15 cellular contexts compared by ENCODE assay signal in genomic region chr18:24115628-24116027, GRCh38. TPM values are rescaled to one million over a fixed set of nuclear protein-coding genes. Genes with fewer than 3 reads are reported as not detected.
DNase-seq lines count a peak whose midpoint lies in the region; ATAC-seq and TF ChIP-seq lines count a peak whose summit lies in the region.
"Had no signal": no experiment of that assay in that cellular context is flagged by ENCODE, and none has a peak within 500 bp of the region (broad histone marks: within the 10 kb centered on the region; RNA-seq: fewer than 3 reads in every experiment).

No MANE protein-coding gene starts in this region.

- H3K9me3 Mint-ChIP-seq in CD8-positive, alpha-beta T cell: no peaks in the 10 kb centered on the region
- no peaks in the 10 kb centered on the region for H3K9me3 Mint-ChIP-seq in activated CD8-positive, alpha-beta T cell treated with anti-CD3 and anti-CD28 coated beads, Interleukin-2, amount 10 ng/mL, durations not matched to agents 7 days and 5 days (ENCODE audit: insufficient read depth)
- no peaks in the 10 kb centered on the region for H3K9me3 Mint-ChIP-seq in memory B cell

- H3K4me1 ChIP-seq in CD8-positive, alpha-beta T cell (ENCODE audit: insufficient read depth, low read length): peaks cover 10% of the 10 kb centered on the region
- H3K4me1 ChIP-seq: left ventricle myocardium inferior, psoas muscle had no signal

- no peaks in the 10 kb centered on the region for H3K27me3 ChIP-seq in CD8-positive, alpha-beta T cell (ENCODE audit: insufficient read depth, low read length)
- H3K27me3 ChIP-seq: MG63 had no signal

- peaks cover 18% of the 10 kb centered on the region for H3K36me3 ChIP-seq in CD8-positive, alpha-beta T cell (ENCODE audit: insufficient read depth, low read length)
- H3K36me3 ChIP-seq: left ventricle myocardium inferior, MG63 had no signal

- H3K27ac ChIP-seq in CD8-positive, alpha-beta T cell (ENCODE audit: low read depth, low read length): no peak overlapping the region
- H3K27ac ChIP-seq: left ventricle myocardium inferior, psoas muscle had no signal

- H3K9me3 ChIP-seq in CD8-positive, alpha-beta T cell (ENCODE audit: low read length): no peaks in the 10 kb centered on the region
- H3K9me3 ChIP-seq: left ventricle myocardium inferior, MG63, psoas muscle had no signal

- H3K27me3 Mint-ChIP-seq in CD8-positive, alpha-beta T cell (ENCODE audit: low read depth): no peaks in the 10 kb centered on the region
- no peaks in the 10 kb centered on the region for H3K27me3 Mint-ChIP-seq in activated CD8-positive, alpha-beta T cell treated with anti-CD3 and anti-CD28 coated beads, Interleukin-2, amount 10 ng/mL, durations not matched to agents 7 days and 5 days (ENCODE audit: low read depth)
- no peaks in the 10 kb centered on the region for H3K27me3 Mint-ChIP-seq in memory B cell

- peak overlapping the region; percentile 69 for H3K27ac Mint-ChIP-seq in CD8-positive, alpha-beta T cell
- H3K27ac Mint-ChIP-seq in activated CD8-positive, alpha-beta T cell treated with anti-CD3 and anti-CD28 coated beads, Interleukin-2, amount 10 ng/mL, durations not matched to agents 7 days and 5 days: peak overlapping the region; percentile 24
- H3K27ac Mint-ChIP-seq in memory B cell: peak overlapping the region; percentile 15

- H3K4me1 Mint-ChIP-seq in CD8-positive, alpha-beta T cell (ENCODE audit: low read depth): peaks cover 31% of the 10 kb centered on the region
- H3K4me1 Mint-ChIP-seq in activated CD8-positive, alpha-beta T cell treated with anti-CD3 and anti-CD28 coated beads, Interleukin-2, amount 10 ng/mL, durations not matched to agents 7 days and 5 days (ENCODE audit: low read depth): peaks cover 31% of the 10 kb centered on the region
- peaks cover 10% of the 10 kb centered on the region for H3K4me1 Mint-ChIP-seq in memory B cell

- TF ChIP-seq CTCF in CD8-positive, alpha-beta T cell (IDR thresholded peaks at IDR 0.05): no peak

- H3K36me3 Mint-ChIP-seq in CD8-positive, alpha-beta T cell: peaks cover 75% of the 10 kb centered on the region
- peaks cover 61% of the 10 kb centered on the region for H3K36me3 Mint-ChIP-seq in activated CD8-positive, alpha-beta T cell treated with anti-CD3 and anti-CD28 coated beads, Interleukin-2, amount 10 ng/mL, durations not matched to agents 7 days and 5 days (ENCODE audit: low read depth)
- peaks cover 19% of the 10 kb centered on the region for H3K36me3 Mint-ChIP-seq in memory B cell

- no peak overlapping the region for H3K4me3 Mint-ChIP-seq in CD8-positive, alpha-beta T cell
- no peak overlapping the region for H3K4me3 Mint-ChIP-seq in activated CD8-positive, alpha-beta T cell treated with anti-CD3 and anti-CD28 coated beads, Interleukin-2, amount 10 ng/mL, durations not matched to agents 7 days and 5 days
- no peak overlapping the region for H3K4me3 Mint-ChIP-seq in memory B cell

- H3K4me3 ChIP-seq in CD8-positive, alpha-beta T cell (ENCODE audit: low read depth, low read length): no peak overlapping the region
- H3K4me3 ChIP-seq: left ventricle myocardium inferior, MG63, psoas muscle had no signal

- no peak for ATAC-seq in CD8-positive, alpha-beta T cell
- peak; percentile 45 for ATAC-seq in activated CD8-positive, alpha-beta T cell treated with anti-CD3 and anti-CD28 coated beads, Interleukin-2, amount 10 ng/mL, durations not matched to agents 7 days and 5 days
- ATAC-seq in memory B cell (ENCODE audit: low read depth) (no peak), GM21825 (IDR thresholded peaks at IDR 0.05; ENCODE audit: unreplicated experiment) (no peak), HG03108 (IDR thresholded peaks at IDR 0.05; ENCODE audit: unreplicated experiment) (no peak)
- ATAC-seq: psoas muscle, Right ventricle myocardium inferior had no signal

- POLR2A ChIA-PET in CD8-positive, alpha-beta T cell (lab: Charles Lee): no interaction called here
- POLR2A ChIA-PET in activated CD8-positive, alpha-beta T cell treated with anti-CD3 and anti-CD28 coated beads, Interleukin-2, amount 10 ng/mL, durations not matched to agents 7 days and 5 days (lab: Charles Lee): no interaction called here

- CTCF ChIA-PET in CD8-positive, alpha-beta T cell (lab: Charles Lee): interaction anchor here (1.2 to 1.8 kb wide), 7 partner anchors 9 to 494 kb away, joined by 3 to 5 read pairs (median 4); no protein-coding TSS in a partner anchor
- CTCF ChIA-PET in activated CD8-positive, alpha-beta T cell treated with anti-CD3 and anti-CD28 coated beads, Interleukin-2, amount 10 ng/mL, durations not matched to agents 7 days and 5 days (lab: Charles Lee): interaction anchor here (3.4 kb wide), 1 partner anchor 197 kb away, joined by 17 read pairs; no protein-coding TSS in a partner anchor

- intact Hi-C loops in CD8-positive, alpha-beta T cell (cut with DNase I, micrococcal nuclease): loop anchor here (5.0 to 10.0 kb wide), 7 partner anchors 38 to 613 kb away; partner anchors contain the start of gene RMC1 (in 1 of the 2)

- in situ Hi-C loops in KBM-7 (cut with MboI; ENCODE audit: low pct_unique_long_range_greater_than_20kb, low sequenced_read_pairs): no loop called here

- no peak for DNase-seq in CD8-positive, alpha-beta T cell
- DNase-seq in KBM-7 (peak; percentile 57), memory B cell (ENCODE audit: low spot score in 2 of 2) (no peak), COLO829 (ENCODE audit: low spot score) (no peak)
- DNase-seq in activated CD8-positive, alpha-beta T cell treated with anti-CD3 and anti-CD28 coated beads, Interleukin-2, amount 10 ng/mL, durations not matched to agents 7 days and 5 days: no peak
- DNase-seq: activated naive CD4-positive, alpha-beta T cell; caudate nucleus; COR-L47; left ventricle myocardium inferior; MG63; psoas muscle; stimulated activated CD4-positive, alpha-beta T cell treated with anti-CD3 and anti-CD28 coated beads, Interleukin-12 subunit alpha, Interleukin-12 subunit beta, amount 100 ng/mL, for 4 hours had no signal

RNA-seq across cellular contexts. Expression of gene CABYR, which starts 23.2 kb away (rescaled TPM):
- total RNA-seq in CD8-positive, alpha-beta T cell: 1 to 10 TPM in 1 of 2 experiments, under 1 TPM in 1; 0.31 to 1.2 TPM
- total RNA-seq in activated CD8-positive, alpha-beta T cell treated with anti-CD3 and anti-CD28 coated beads, Interleukin-2, amount 10 ng/mL, durations not matched to agents 7 days and 5 days: 1 to 10 TPM in 1 of 2 experiments, under 1 TPM in 1; 0.97 to 1.1 TPM
- total RNA-seq: left ventricle myocardium inferior, Right ventricle myocardium inferior had no signal

Comparison
In these comparisons a context has a peak if more than half of its experiments do, and no peak if none do; other contexts are left out.
1. H3K27ac Mint-ChIP-seq: peak in every context shown above with its lines; median percentile 69 in CD8-positive, alpha-beta T cell; 24 in activated CD8-positive, alpha-beta T cell treated with anti-CD3 and anti-CD28 coated beads, Interleukin-2, amount 10 ng/mL, durations not matched to agents 7 days and 5 days; 15 in memory B cell.